In genomic region chr11:102518296-102519094, GRCh38 we compare ENCODE assay signal across 1 cellular context.
TF ChIP-seq lines count a peak whose summit lies in the region.

No MANE protein-coding gene starts in this region.

TF ChIP-seq in liver, 16 proteins besides CTCF, POLR2A, EP300 and RAD21 (continued from another document):
- TF ChIP-seq, protein P1, sequence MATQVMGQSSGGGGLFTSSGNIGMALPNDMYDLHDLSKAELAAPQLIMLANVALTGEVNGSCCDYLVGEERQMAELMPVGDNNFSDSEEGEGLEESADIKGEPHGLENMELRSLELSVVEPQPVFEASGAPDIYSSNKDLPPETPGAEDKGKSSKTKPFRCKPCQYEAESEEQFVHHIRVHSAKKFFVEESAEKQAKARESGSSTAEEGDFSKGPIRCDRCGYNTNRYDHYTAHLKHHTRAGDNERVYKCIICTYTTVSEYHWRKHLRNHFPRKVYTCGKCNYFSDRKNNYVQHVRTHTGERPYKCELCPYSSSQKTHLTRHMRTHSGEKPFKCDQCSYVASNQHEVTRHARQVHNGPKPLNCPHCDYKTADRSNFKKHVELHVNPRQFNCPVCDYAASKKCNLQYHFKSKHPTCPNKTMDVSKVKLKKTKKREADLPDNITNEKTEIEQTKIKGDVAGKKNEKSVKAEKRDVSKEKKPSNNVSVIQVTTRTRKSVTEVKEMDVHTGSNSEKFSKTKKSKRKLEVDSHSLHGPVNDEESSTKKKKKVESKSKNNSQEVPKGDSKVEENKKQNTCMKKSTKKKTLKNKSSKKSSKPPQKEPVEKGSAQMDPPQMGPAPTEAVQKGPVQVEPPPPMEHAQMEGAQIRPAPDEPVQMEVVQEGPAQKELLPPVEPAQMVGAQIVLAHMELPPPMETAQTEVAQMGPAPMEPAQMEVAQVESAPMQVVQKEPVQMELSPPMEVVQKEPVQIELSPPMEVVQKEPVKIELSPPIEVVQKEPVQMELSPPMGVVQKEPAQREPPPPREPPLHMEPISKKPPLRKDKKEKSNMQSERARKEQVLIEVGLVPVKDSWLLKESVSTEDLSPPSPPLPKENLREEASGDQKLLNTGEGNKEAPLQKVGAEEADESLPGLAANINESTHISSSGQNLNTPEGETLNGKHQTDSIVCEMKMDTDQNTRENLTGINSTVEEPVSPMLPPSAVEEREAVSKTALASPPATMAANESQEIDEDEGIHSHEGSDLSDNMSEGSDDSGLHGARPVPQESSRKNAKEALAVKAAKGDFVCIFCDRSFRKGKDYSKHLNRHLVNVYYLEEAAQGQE (IDR thresholded peaks at IDR 0.05): no peak
- no peak for TF ChIP-seq FOXA1 (IDR thresholded peaks at IDR 0.05)
- TF ChIP-seq JUND (IDR thresholded peaks at IDR 0.05): no peak
- no peak for TF ChIP-seq RXRA (IDR thresholded peaks at IDR 0.05)
